ENCODE assay signal across 14 cellular contexts in the genomic region with DNA sequence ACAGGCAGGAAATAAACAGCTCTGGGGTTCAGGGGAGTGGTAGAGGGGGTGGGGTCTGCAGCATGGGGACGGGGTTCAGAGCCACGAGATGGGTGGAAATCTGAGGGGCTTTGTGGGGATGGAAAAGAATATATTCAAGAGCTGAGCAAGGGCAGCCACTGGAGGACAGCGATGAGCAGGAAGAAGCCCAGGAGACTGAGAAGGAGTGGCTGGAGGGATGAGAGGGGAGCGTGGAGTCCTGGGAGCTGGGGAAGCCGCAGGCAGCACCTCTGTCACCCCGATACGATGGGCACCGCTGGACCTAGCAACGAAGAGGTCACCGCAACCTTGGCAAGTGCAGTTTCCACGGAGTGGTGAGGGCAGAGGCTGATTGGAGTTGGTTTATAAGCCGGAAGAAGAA. TPM values are rescaled to one million over a fixed set of nuclear protein-coding genes. Genes with fewer than 3 reads are reported as not detected.
DNase-seq lines count a peak whose midpoint lies in the region; ATAC-seq and TF ChIP-seq lines count a peak whose summit lies in the region.
"Had no signal": no experiment of that assay in that cellular context is flagged by ENCODE, and none has a peak within 500 bp of the region (broad histone marks: within the 10 kb centered on the region; RNA-seq: fewer than 3 reads in every experiment).

No MANE protein-coding gene starts in this region.

- WGBS in IMR-90 (ENCODE audit: extremely low coverage in 2 of 2, insufficient read length in 1 of 2), 2 experiments = 40% methylated on average over 4 of the region's 12 CpGs; no CpG with 5 or more reads in 1 of the 2 experiments

- no peak overlapping the region for H2AK9ac ChIP-seq in IMR-90 (replicated peaks; ENCODE audit: low read depth, low read length, poor library complexity)

- BruUV-seq in IMR-90 (replicated peaks; lab: Mats Ljungman, UMichigan) = no TSS peak

- peaks cover 62% of the 10 kb centered on the region for H3K4me1 Mint-ChIP-seq in activated T-cell treated with anti-CD3 and anti-CD28 coated beads, Interleukin-2, amount 50 U/mL, for 72 hours (ENCODE audit: low read depth)
- peaks cover 68% of the 10 kb centered on the region for H3K4me1 Mint-ChIP-seq in stimulated activated effector memory CD8-positive, alpha-beta T cell treated with anti-CD3 and anti-CD28 coated beads, Interleukin-12 subunit alpha, Interleukin-12 subunit beta, amount 100 ng/mL, for 72 hours
- peaks cover 40% of the 10 kb centered on the region for H3K4me1 Mint-ChIP-seq in nephron progenitor cell

- H4K20me1 ChIP-seq in IMR-90 (ENCODE audit: insufficient read depth, low read length) = no peaks in the 10 kb centered on the region

- H3K4ac ChIP-seq in IMR-90 (ENCODE audit: low read depth, low read length) = no peak overlapping the region

- H3K9me3 Mint-ChIP-seq in activated T-cell treated with anti-CD3 and anti-CD28 coated beads, Interleukin-2, amount 50 U/mL, for 72 hours = no peaks in the 10 kb centered on the region
- H3K9me3 Mint-ChIP-seq in stimulated activated effector memory CD8-positive, alpha-beta T cell treated with anti-CD3 and anti-CD28 coated beads, Interleukin-12 subunit alpha, Interleukin-12 subunit beta, amount 100 ng/mL, for 72 hours = no peaks in the 10 kb centered on the region
- H3K9me3 Mint-ChIP-seq in nephron progenitor cell = no peaks in the 10 kb centered on the region
- H3K9me3 Mint-ChIP-seq: activated CD4-positive, alpha-beta T cell treated with anti-CD3 and anti-CD28 coated beads, Interleukin-2, amount 10 ng/mL, durations not matched to agents 24 days and 14 days had no signal

- dilution Hi-C loops in IMR-90 (cut with HindIII; ENCODE audit: low sequenced_read_pairs, unreplicated experiment) = no loop called here

- H3K27me3 ChIP-seq in IMR-90 (ENCODE audit: control insufficient read depth, insufficient read depth, low read length) (peaks cover 5% of the 10 kb centered on the region; the same call in 1 of the 2 replicates), brain microvascular endothelial cell (replicated peaks) (peaks cover 22% of the 10 kb centered on the region)
- H3K27me3 ChIP-seq: thyroid gland had no signal

- H3K23ac ChIP-seq in IMR-90 (ENCODE audit: low read depth, low read length) = no peak overlapping the region

- no peak for TF ChIP-seq POLR2A in IMR-90 (IDR thresholded peaks at IDR 0.05; ENCODE audit: low read depth, low read length)

- peak overlapping the region; percentile 45 for H3K27ac Mint-ChIP-seq in activated T-cell treated with anti-CD3 and anti-CD28 coated beads, Interleukin-2, amount 50 U/mL, for 72 hours
- peak overlapping the region; percentile 85 for H3K27ac Mint-ChIP-seq in stimulated activated effector memory CD8-positive, alpha-beta T cell treated with anti-CD3 and anti-CD28 coated beads, Interleukin-12 subunit alpha, Interleukin-12 subunit beta, amount 100 ng/mL, for 72 hours
- H3K27ac Mint-ChIP-seq in nephron progenitor cell = no peak overlapping the region

- H2BK5ac ChIP-seq in IMR-90 (ENCODE audit: low read depth, low read length, poor library complexity, severe bottlenecking) = no peak overlapping the region

- H3K9me3 ChIP-seq in IMR-90 (ENCODE audit: control insufficient read depth, insufficient read depth, low read length) = no peaks in the 10 kb centered on the region
- H3K9me3 ChIP-seq: thyroid gland had no signal

- CTCF ChIA-PET in IMR-90 (lab: Yijun Ruan, JAX) = no interaction called here

- TF ChIP-seq CTCF in IMR-90 (conservative IDR thresholded peaks at IDR 0.05; ENCODE audit: low read depth, low read length) = 0 out of 2 replicates have a peak, but pooled peaks have one; percentile 4
- TF ChIP-seq CTCF in brain microvascular endothelial cell (IDR thresholded peaks at IDR 0.05; ENCODE audit: low read depth, low read length, missing control alignments) = peak; percentile 38
- TF ChIP-seq CTCF in nephron progenitor cell (IDR thresholded peaks at IDR 0.05) = no peak

- H3K4me3 Mint-ChIP-seq in activated T-cell treated with anti-CD3 and anti-CD28 coated beads, Interleukin-2, amount 50 U/mL, for 72 hours = peak overlapping the region in 1 of 2 donors; percentile 8
- H3K4me3 Mint-ChIP-seq in stimulated activated effector memory CD8-positive, alpha-beta T cell treated with anti-CD3 and anti-CD28 coated beads, Interleukin-12 subunit alpha, Interleukin-12 subunit beta, amount 100 ng/mL, for 72 hours = peak overlapping the region; percentile 41
- H3K4me3 Mint-ChIP-seq in nephron progenitor cell = no peak overlapping the region
- H3K4me3 Mint-ChIP-seq: activated CD4-positive, alpha-beta T cell treated with anti-CD3 and anti-CD28 coated beads, Interleukin-2, amount 10 ng/mL, durations not matched to agents 24 days and 14 days had no signal

- no peak overlapping the region for H3K4me3 ChIP-seq in IMR-90 (ENCODE audit: insufficient read depth, low read depth, low read length)
- no peak overlapping the region for H3K4me3 ChIP-seq in brain microvascular endothelial cell (ENCODE audit: low read depth, low read length)
- H3K4me3 ChIP-seq: thyroid gland had no signal

- intact Hi-C loops in IMR-90 (cut with micrococcal nuclease) = no loop called here
- intact Hi-C loops in Right ventricle myocardium superior (cut with DNase I) = no loop called here

- no peaks in the 10 kb centered on the region for H3K4me1 ChIP-seq in IMR-90 (ENCODE audit: control insufficient read depth, insufficient read depth, low read length)
- H3K4me1 ChIP-seq: thyroid gland had no signal

- H3K27ac ChIP-seq in IMR-90 (ENCODE audit: insufficient read depth, low read length) = no peak overlapping the region
- no peak overlapping the region for H3K27ac ChIP-seq in brain microvascular endothelial cell
- H3K27ac ChIP-seq: thyroid gland had no signal

- H3K9me1 ChIP-seq in IMR-90 (ENCODE audit: insufficient read depth, low read length) = peaks cover 4% of the 10 kb centered on the region

- no peak overlapping the region for H2BK15ac ChIP-seq in IMR-90 (ENCODE audit: low read depth, low read length)

- no peak overlapping the region for H3K18ac ChIP-seq in IMR-90 (ENCODE audit: low read depth, low read length)

- no peak overlapping the region for H3K4me2 ChIP-seq in IMR-90 (ENCODE audit: low read depth, low read length)

- H4K91ac ChIP-seq in IMR-90 (ENCODE audit: insufficient read depth, low read depth, low read length) = no peak overlapping the region

- no peak for TF ChIP-seq RAD21 in IMR-90 (IDR thresholded peaks at IDR 0.05; ENCODE audit: low read length)

- H3K14ac ChIP-seq in IMR-90 (replicated peaks; ENCODE audit: low read depth, low read length) = no peak overlapping the region

- H3K36me3 Mint-ChIP-seq in activated T-cell treated with anti-CD3 and anti-CD28 coated beads, Interleukin-2, amount 50 U/mL, for 72 hours (ENCODE audit: insufficient read depth in 2 of 2) = peaks cover 2 to 23% of the 10 kb centered on the region in 2 donors
- H3K36me3 Mint-ChIP-seq in stimulated activated effector memory CD8-positive, alpha-beta T cell treated with anti-CD3 and anti-CD28 coated beads, Interleukin-12 subunit alpha, Interleukin-12 subunit beta, amount 100 ng/mL, for 72 hours = peaks cover 100% of the 10 kb centered on the region
- no peaks in the 10 kb centered on the region for H3K36me3 Mint-ChIP-seq in nephron progenitor cell (ENCODE audit: low read depth)

- no peaks in the 10 kb centered on the region for H3K36me3 ChIP-seq in IMR-90 (ENCODE audit: control insufficient read depth, insufficient read depth, low read length)
- no peaks in the 10 kb centered on the region for H3K36me3 ChIP-seq in brain microvascular endothelial cell (replicated peaks)
- H3K36me3 ChIP-seq: thyroid gland had no signal

- no peak overlapping the region for H3K56ac ChIP-seq in IMR-90 (ENCODE audit: extremely low read depth, insufficient read depth, low read length)

- no peak for DNase-seq in activated T-cell treated with anti-CD3 and anti-CD28 coated beads, Interleukin-2, amount 50 U/mL, for 72 hours
- DNase-seq in activated T-cell treated with anti-CD3 and anti-CD28 coated beads, Interleukin-2, amount 50 U/mL, for 48 hours = no peak
- no peak for DNase-seq in IMR-90
- no peak for DNase-seq in brain microvascular endothelial cell
- no peak for DNase-seq in stimulated activated effector memory CD8-positive, alpha-beta T cell treated with anti-CD3 and anti-CD28 coated beads, Interleukin-12 subunit alpha, Interleukin-12 subunit beta, amount 100 ng/mL, for 72 hours (ENCODE audit: low spot score in 2 of 2)
- DNase-seq in nephron progenitor cell = no peak
- DNase-seq in Right ventricle myocardium superior = no peak
- DNase-seq in HuH-7.5 (ENCODE audit: low spot score) = no peak
- DNase-seq: activated CD4-positive, alpha-beta T cell treated with anti-CD3 and anti-CD28 coated beads, Interleukin-2, amount 10 ng/mL, durations not matched to agents 24 days and 14 days; activated gamma-delta T cell; KG1; kidney glomerular epithelial cell; NCI-H1436; thyroid gland had no signal

- no peak overlapping the region for H2AK5ac ChIP-seq in IMR-90 (ENCODE audit: low read depth, low read length)

- H3K27me3 Mint-ChIP-seq in activated T-cell treated with anti-CD3 and anti-CD28 coated beads, Interleukin-2, amount 50 U/mL, for 72 hours (ENCODE audit: low read depth) = no peaks in the 10 kb centered on the region
- peaks cover 55% of the 10 kb centered on the region for H3K27me3 Mint-ChIP-seq in nephron progenitor cell (ENCODE audit: low read depth, poor library complexity)
- H3K27me3 Mint-ChIP-seq: activated CD4-positive, alpha-beta T cell treated with anti-CD3 and anti-CD28 coated beads, Interleukin-2, amount 10 ng/mL, durations not matched to agents 24 days and 14 days had no signal

- H2AFZ ChIP-seq in IMR-90 (replicated peaks; ENCODE audit: low read length, poor library complexity) = no peak overlapping the region

- H3K9ac ChIP-seq in IMR-90 (ENCODE audit: low read depth, low read length) = no peak overlapping the region

- no peak overlapping the region for H2BK20ac ChIP-seq in IMR-90 (ENCODE audit: low read depth, low read length)

- ATAC-seq in activated T-cell treated with anti-CD3 and anti-CD28 coated beads, Interleukin-2, amount 50 U/mL, for 72 hours (replicated peaks in 1 of 2) = no peak
- no peak for ATAC-seq in IMR-90 (ENCODE audit: low read depth)
- no peak for ATAC-seq in stimulated activated effector memory CD8-positive, alpha-beta T cell treated with anti-CD3 and anti-CD28 coated beads, Interleukin-12 subunit alpha, Interleukin-12 subunit beta, amount 100 ng/mL, for 72 hours
- no peak for ATAC-seq in Right ventricle myocardium superior (ENCODE audit: poor library complexity)

- in situ Hi-C loops in IMR-90 (cut with MboI; ENCODE audit: low sequenced_read_pairs) (no loop called here), brain microvascular endothelial cell (cut with HindIII; ENCODE audit: low pct_ligation_motif_present, low sequenced_read_pairs) (no loop called here)

- H4K8ac ChIP-seq in IMR-90 (ENCODE audit: low read depth in 2 of 2, low read length in 2 of 2) = no peak overlapping the region

- no peak overlapping the region for H4K5ac ChIP-seq in IMR-90 (ENCODE audit: low read depth, low read length)

- no peaks in the 10 kb centered on the region for H3K79me1 ChIP-seq in IMR-90 (ENCODE audit: low read depth in 1 of 2, low read length in 2 of 2)

- no peak overlapping the region for H2BK120ac ChIP-seq in IMR-90 (ENCODE audit: low read depth, low read length)

- POLR2A ChIA-PET in IMR-90 (lab: Charles Lee; ENCODE audit: unreplicated experiment) = no interaction called here

RNA-seq across cellular contexts. Expression of gene KCNAB2, which starts 10.0 kb away (rescaled TPM):
- 100 to 1,000 TPM; 210 to 232 TPM for total RNA-seq in activated T-cell treated with anti-CD3 and anti-CD28 coated beads, Interleukin-2, amount 50 U/mL, for 72 hours
- total RNA-seq in IMR-90 (2012; rRNA removed) (1.1 and 1.3 TPM in 2 replicates), Right ventricle myocardium superior (21.2 TPM)
- 4.2 and 4.7 TPM in 2 replicates for polyA plus RNA-seq in IMR-90 (2012; rRNA removed)
- 3.1 and 4.9 TPM in 2 replicates for polyA plus RNA-seq in IMR-90 (2012; cell fraction: cytosol; rRNA removed)
- polyA plus RNA-seq in IMR-90 (2012; cell fraction: nucleus; rRNA removed; ENCODE audit: low replicate concordance) = 12.2 and 13.0 TPM in 2 replicates

RNA-seq across cellular contexts. Expression of gene NPHP4, which starts 43.5 kb away (rescaled TPM):
- 10 to 100 TPM; 12.3 to 14.5 TPM for total RNA-seq in activated T-cell treated with anti-CD3 and anti-CD28 coated beads, Interleukin-2, amount 50 U/mL, for 72 hours
- total RNA-seq in IMR-90 (2012; rRNA removed) = 1.4 and 2.0 TPM in 2 replicates
- polyA plus RNA-seq in IMR-90 (2012; rRNA removed) = 5.5 and 5.8 TPM in 2 replicates
- 2.2 and 4.1 TPM in 2 replicates for polyA plus RNA-seq in IMR-90 (2012; cell fraction: cytosol; rRNA removed)
- polyA plus RNA-seq in IMR-90 (2012; cell fraction: nucleus; rRNA removed; ENCODE audit: low replicate concordance) = 20.1 and 40.5 TPM in 2 replicates
- total RNA-seq in Right ventricle myocardium superior = 4.3 TPM
